8 cellular contexts compared by ENCODE assay signal in genomic region chr5:178204205-178205009, GRCh38. TPM values are rescaled to one million over a fixed set of nuclear protein-coding genes. Genes with fewer than 3 reads are reported as not detected.
DNase-seq lines count a peak whose midpoint lies in the region; TF ChIP-seq lines count a peak whose summit lies in the region.

Gene HNRNPAB (plus strand): TSS chr5:178204533. CDS start chr5:178204838, 305 bp downstream.

- TF ChIP-seq CTCF in HFFc6 (IDR thresholded peaks at IDR 0.05), result no peak
- no peak for TF ChIP-seq CTCF in NB4 (IDR thresholded peaks at IDR 0.05; ENCODE audit: low read depth, low read length)

- H3K27me3 Mint-ChIP-seq in HFFc6 (ENCODE audit: insufficient read depth), result peaks cover 8% of the 10 kb centered on the region

- H3K4me3 ChIP-seq in NB4 (ENCODE audit: low read depth, low read length) (peak within 1 kb of the TSS; percentile 91), SK-N-MC (peak within 1 kb of the TSS; percentile 100)

- H3K9ac ChIP-seq in SK-N-MC (ENCODE audit: insufficient read length), result peak within 1 kb of the TSS; percentile 97

- peak; percentile 98 for TF ChIP-seq POLR2A in NB4 (IDR thresholded peaks at IDR 0.05; ENCODE audit: extremely low read depth, insufficient read length)

- H3K4me1 Mint-ChIP-seq in HFFc6 (ENCODE audit: low read depth), result peaks cover 36% of the 10 kb centered on the region

- peaks cover 4% of the 10 kb centered on the region for H3K9me3 Mint-ChIP-seq in HFFc6

- H3K4me3 Mint-ChIP-seq in HFFc6, result peak within 1 kb of the TSS; percentile 96

- DNase-seq in GM04503 (ENCODE audit: low read depth) (peak; percentile 63), HFFc6 (peak; percentile 94), NB4 (ENCODE audit: low read depth) (peak; percentile 96), SK-N-MC (ENCODE audit: low read depth, low spot score) (peak; percentile 86), globus pallidus (ENCODE audit: low spot score) (peak; percentile 94), occipital lobe (lab: John Stamatoyannopoulos, UW) (peak; percentile 86)
- peak; percentile 93 for DNase-seq in activated naive CD4-positive, alpha-beta T cell treated with anti-CD3 and anti-CD28 coated beads, Interleukin-2, amount 50 U/mL, for 16 hours

- peaks cover 30% of the 10 kb centered on the region for H3K36me3 Mint-ChIP-seq in HFFc6 (ENCODE audit: low read depth)

- peak within 1 kb of the TSS; percentile 97 for H3K27ac Mint-ChIP-seq in HFFc6

- H3K9me3 ChIP-seq in SK-N-MC (ENCODE audit: low read depth, low read length), result no peaks in the 10 kb centered on the region

- peaks cover 42% of the 10 kb centered on the region for H3K36me3 ChIP-seq in SK-N-MC (ENCODE audit: insufficient read depth, low read length)

- H3K27ac ChIP-seq in SK-N-MC (peak within 1 kb of the TSS; percentile 80), temporal lobe (ENCODE audit: low read depth, low read length) (peak within 1 kb of the TSS; percentile 53)

RNA-seq across cellular contexts. Expression of gene HNRNPAB, which starts in this region (rescaled TPM):
- 100 to 1,000 TPM; 153 to 218 (median 197) TPM for total RNA-seq in HFFc6 (2021; fragmentation: NEBNext Ultra II Directional; extraction: Animal tissue kit (Norgen Biotek cat#: 25700))
- total RNA-seq in occipital lobe, result 45.5 TPM
- 44.0 TPM for total RNA-seq in temporal lobe

Comparison
In these comparisons a context has a peak if more than half of its experiments do, and no peak if none do; other contexts are left out.
1. Peak in every context shown above with its lines: DNase-seq, H3K4me3 ChIP-seq and H3K27ac ChIP-seq.